29 cellular contexts compared by ENCODE assay signal in the genomic region with DNA sequence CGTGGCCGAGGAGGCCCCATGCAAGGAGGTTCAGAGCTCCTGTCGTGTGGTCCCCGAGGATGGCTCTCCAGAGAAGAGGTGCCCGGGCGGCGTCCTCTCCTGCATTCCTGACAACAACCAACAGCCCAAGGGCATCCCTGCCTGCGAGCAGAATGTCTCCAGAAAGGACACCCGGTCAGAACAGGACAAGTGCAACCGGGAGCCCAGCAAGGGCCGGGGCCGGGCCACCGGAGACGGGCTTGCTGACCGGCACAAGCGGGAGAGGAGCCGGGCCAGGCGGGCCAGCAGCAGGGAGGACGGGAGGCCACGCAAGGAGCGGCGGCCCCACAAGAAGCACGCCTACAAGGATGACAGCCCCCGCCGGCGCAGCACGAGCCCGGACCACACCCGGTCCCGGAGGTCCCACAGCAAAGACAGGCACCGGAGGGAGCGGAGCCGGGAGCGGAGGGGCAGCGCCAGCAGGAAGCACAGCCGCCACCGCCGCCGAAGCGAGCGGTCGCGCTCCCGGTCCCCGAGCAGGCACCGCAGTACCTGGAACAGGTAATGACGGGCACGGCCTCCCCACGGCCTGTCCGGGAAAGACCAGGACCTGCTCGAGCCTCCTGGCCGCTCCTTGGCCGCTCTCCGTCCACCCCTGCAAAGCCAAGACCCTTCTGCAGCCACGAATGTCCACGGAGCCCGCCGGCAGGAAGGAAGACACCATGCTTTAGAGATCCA. TPM values are rescaled to one million over a fixed set of nuclear protein-coding genes. Genes with fewer than 3 reads are reported as not detected.
DNase-seq lines count a peak whose midpoint lies in the region; ATAC-seq, FAIRE-seq and TF ChIP-seq lines count a peak whose summit lies in the region.
"Had no signal": no experiment of that assay in that cellular context is flagged by ENCODE, and none has a peak within 500 bp of the region (broad histone marks: within the 10 kb centered on the region; RNA-seq: fewer than 3 reads in every experiment).

No MANE protein-coding gene starts in this region.

- CTCF ChIA-PET in K562 (lab: Yijun Ruan, JAX; ENCODE audit: low intra/inter-chr PET ratio) = no interaction called here

- ATAC-seq in Right ventricle myocardium inferior = peak; percentile 14
- ATAC-seq in K562 = no peak
- peak; percentile 5 for ATAC-seq in upper lobe of right lung

- H3K27me3 ChIP-seq in K562 (ENCODE audit: control insufficient read depth in 2 of 2, insufficient read depth in 2 of 2, low read length in 2 of 2) (no peaks in the 10 kb centered on the region), upper lobe of right lung (no peaks in the 10 kb centered on the region)
- H3K27me3 ChIP-seq: colonic mucosa, suprapubic skin had no signal

- TF ChIP-seq RAD21 in K562 (CRISPR knock-in tag; conservative IDR thresholded peaks at IDR 0.05 in 1 of 2, IDR thresholded peaks at IDR 0.05 in 1 of 2) = no peak

- no peak overlapping the region for H3K4me2 ChIP-seq in K562 (ENCODE audit: insufficient read depth, low read length)
- H3K4me2 ChIP-seq: KMS-11 had no signal

- no peaks in the 10 kb centered on the region for H3K9me3 ChIP-seq in K562 (replicated peaks; ENCODE audit: control insufficient read depth, insufficient read depth, low read depth, low read length)
- H3K9me3 ChIP-seq in upper lobe of right lung = no peaks in the 10 kb centered on the region
- H3K9me3 ChIP-seq: colonic mucosa, suprapubic skin had no signal

- POLR2A ChIA-PET in K562 (lab: Yijun Ruan, JAX) = no interaction called here

- intact Hi-C loops in Right ventricle myocardium inferior (cut with DNase I) = no loop called here
- intact Hi-C loops in cardiac septum (cut with DNase I) = no loop called here
- intact Hi-C loops in K562 (cut with micrococcal nuclease) = no loop called here
- intact Hi-C loops in upper lobe of right lung (cut with DNase I) = no loop called here

- TF ChIP-seq CTCF in K562 (IDR thresholded peaks at IDR 0.05 in 2 of 3, conservative IDR thresholded peaks at IDR 0.05 in 1 of 3; ENCODE audit: insufficient read depth in 2 of 3, low read depth in 1 of 3, low read length in 3 of 3) (no peak), upper lobe of right lung (IDR thresholded peaks at IDR 0.05) (no peak)

- no peak overlapping the region for H3K9ac ChIP-seq in K562 (ENCODE audit: insufficient read depth in 1 of 2, low read depth in 2 of 2, low read length in 2 of 2)
- H3K9ac ChIP-seq: KMS-11 had no signal

- no peaks in the 10 kb centered on the region for H4K20me1 ChIP-seq in K562 (replicated peaks; ENCODE audit: control insufficient read depth, insufficient read depth, low read length)

- H2AFZ ChIP-seq in K562 (ENCODE audit: low read depth, low read length) = no peak overlapping the region

- peaks cover 57% of the 10 kb centered on the region; the same call in 2 of the 3 replicates for H3K36me3 ChIP-seq in K562 (ENCODE audit: control insufficient read depth, insufficient read depth, low read length)
- peaks cover 68% of the 10 kb centered on the region for H3K36me3 ChIP-seq in upper lobe of right lung

- WGBS in K562 (ENCODE audit: insufficient coverage, low coverage, missing lambda C conversion rate) = 99% methylated on average over 15 of the region's 58 CpGs

- TF ChIP-seq POLR2A in K562 (conservative IDR thresholded peaks at IDR 0.05) = no peak

- no peak for TF ChIP-seq EP300 in K562 (IDR thresholded peaks at IDR 0.05; ENCODE audit: low read length)

- no peak for FAIRE-seq in K562 (lab: Jason Lieb, UNC)
- FAIRE-seq: HTR-8/SVneo, urothelium cell line had no signal

- BruUV-seq in K562 (replicated peaks; lab: Mats Ljungman, UMichigan) = no TSS peak

- in situ Hi-C loops in K562 (cut with MboI) = no loop called here

- H3K27ac ChIP-seq in K562 (ENCODE audit: extremely low read depth, low read depth, low read length) (no peak overlapping the region), upper lobe of right lung (no peak overlapping the region)
- H3K27ac ChIP-seq: C4-2B, colonic mucosa, epithelial cell of prostate, KMS-11, RWPE1, suprapubic skin, WERI-Rb-1 had no signal

- H3K4me3 ChIP-seq in K562 = no peak overlapping the region
- H3K4me3 ChIP-seq in upper lobe of right lung = no peak overlapping the region
- H3K4me3 ChIP-seq: colonic mucosa, suprapubic skin had no signal

- DNase-seq in Right ventricle myocardium inferior (ENCODE audit: missing footprints) (no peak), cardiac septum (ENCODE audit: low spot score) (no peak), K562 (ENCODE audit: extremely low read depth in 1 of 4, low spot score in 3 of 4) (no peak), mesenteric fat pad (ENCODE audit: low spot score) (peak; percentile 81), upper lobe of right lung (peak; percentile 58), hepatic stellate cell (ENCODE audit: low spot score) (no peak), EL (no peak)
- DNase-seq: activated CD4-positive, alpha-beta T cell treated with anti-CD3 and anti-CD28 coated beads, Interleukin-2, amount 50 U/mL, for 4 hours; activated naive CD4-positive, alpha-beta T cell; amygdala; Calu3; colonic mucosa; DND-41; effector CD8-positive, alpha-beta T cell; mammary epithelial cell; NCI-H1417 treated with DMSO at 0.1 percent for 48 hours; NCI-H82; stimulated activated CD4-positive, alpha-beta T cell treated with anti-CD3 and anti-CD28 coated beads, Interleukin-2, amount 100 ng/mL, for 48 hours; T1000; WERI-Rb-1 had no signal

- no peaks in the 10 kb centered on the region for H3K4me1 ChIP-seq in K562 (replicated peaks in 1 of 2; ENCODE audit: control insufficient read depth in 2 of 2, insufficient read depth in 2 of 2, low read length in 2 of 2)
- H3K4me1 ChIP-seq in upper lobe of right lung = no peaks in the 10 kb centered on the region
- H3K4me1 ChIP-seq: colonic mucosa, suprapubic skin had no signal

- no peaks in the 10 kb centered on the region for H3K9me1 ChIP-seq in K562 (ENCODE audit: control insufficient read depth, insufficient read depth, low read length)

- no peaks in the 10 kb centered on the region; the same call in 2 of the 3 replicates for H3K79me2 ChIP-seq in K562 (ENCODE audit: control insufficient read depth, insufficient read depth, low read length)

TF ChIP-seq in K562, 482 proteins besides CTCF, POLR2A, EP300 and RAD21:
- TF ChIP-seq PHB2 (IDR thresholded peaks at IDR 0.05; ENCODE audit: low read depth) (no peak), ZFP30 (CRISPR knock-in tag; IDR thresholded peaks at IDR 0.05; ENCODE audit: borderline replicate concordance) (no peak), POLR2G (IDR thresholded peaks at IDR 0.05; ENCODE audit: low read depth, low read length) (0 out of 2 replicates have a peak, but pooled peaks have one; percentile 33), POLR2H (tag; IDR thresholded peaks at IDR 0.05; ENCODE audit: low read depth) (no peak), ZNF586 (CRISPR knock-in tag; conservative IDR thresholded peaks at IDR 0.05) (no peak), MIER1 (IDR thresholded peaks at IDR 0.05; ENCODE audit: low read depth) (no peak)
TF ChIP-seq in K562: peak in this region for 1.

RNA-seq across cellular contexts. Expression of gene AKAP17A, which starts 9.8 kb away (rescaled TPM):
- total RNA-seq in Right ventricle myocardium inferior (13.8 TPM), cardiac septum (19.9 TPM), K562 (2014; rRNA removed) (26.8 and 28.0 TPM in 2 replicates), K562 (2014; rRNA removed; fragmentation: Illumina TruSeq; extraction: Trizol) (5.5 and 6.1 TPM in 2 replicates), K562 (2015; rRNA removed; fragmentation: Illumina TruSeq; extraction: Trizol) (12.0 and 13.5 TPM in 2 replicates), K562 (2021) (24.2 TPM in 2 replicates), mesenteric fat pad (31.4 TPM), upper lobe of right lung (46.3 TPM)
- 35.5 and 67.9 TPM in 2 replicates for total RNA-seq in K562 (2011; cell fraction: chromatin; rRNA removed; ENCODE audit: low replicate concordance)
- 47.4 and 50.5 TPM in 2 replicates for total RNA-seq in K562 (2011; cell fraction: nucleolus; rRNA removed)
- total RNA-seq in K562 (2011; cell fraction: nucleoplasm; rRNA removed) = 25.8 and 35.2 TPM in 2 replicates
- polyA plus RNA-seq in K562 (2011; rRNA removed) (7.8 and 14.2 TPM in 2 replicates), K562 (2014; fragmentation: Illumina TruSeq; extraction: Trizol) (8.2 and 10.4 TPM in 2 replicates), K562 (2014; fragmentation: Nextera tagmentation; extraction: Ambion mirVana) (1 to 10 TPM; 1.2 to 1.3 TPM), K562 (2014; rRNA removed) (22.2 and 29.5 TPM in 2 replicates)
- polyA plus RNA-seq in K562 (2011; cell fraction: cytosol; rRNA removed) = 8.1 and 9.8 TPM in 2 replicates
- 154 and 165 TPM in 2 replicates for polyA plus RNA-seq in K562 (2011; cell fraction: nucleus; rRNA removed)
- 19.4 and 24.5 TPM in 2 replicates for polyA plus RNA-seq in K562 (2012)
- 1.9 and 2.1 TPM in 2 replicates for polyA minus RNA-seq in K562 (2011; rRNA and poly(A)+ RNA removed)
- 4.8 and 5.9 TPM in 2 replicates for polyA minus RNA-seq in K562 (2011; cell fraction: cytosol; rRNA and poly(A)+ RNA removed)
- 13.1 and 18.2 TPM in 2 replicates for polyA minus RNA-seq in K562 (2011; cell fraction: nucleus; rRNA and poly(A)+ RNA removed)

RNA-seq across cellular contexts. Expression of gene ASMT, which starts 13.7 kb away (rescaled TPM):
- not detected for total RNA-seq in Right ventricle myocardium inferior
- total RNA-seq in cardiac septum = not detected
- not detected in 2 replicates for total RNA-seq in K562 (2011; cell fraction: chromatin; rRNA removed; ENCODE audit: low replicate concordance)
- not detected in 2 replicates for total RNA-seq in K562 (2011; cell fraction: nucleolus; rRNA removed)
- total RNA-seq in K562 (2011; cell fraction: nucleoplasm; rRNA removed) = not detected in 2 replicates
- total RNA-seq in K562 (2014; rRNA removed) = 0.16 TPM in 1 of 2 replicates, not detected in the other
- not detected in 2 replicates for total RNA-seq in K562 (2014; rRNA removed; fragmentation: Illumina TruSeq; extraction: Trizol)
- not detected in 2 replicates for total RNA-seq in K562 (2015; rRNA removed; fragmentation: Illumina TruSeq; extraction: Trizol)
- total RNA-seq in K562 (2021) = not detected in 2 replicates
- polyA plus RNA-seq in K562 (2011; rRNA removed) = 0.20 TPM in 1 of 2 replicates, not detected in the other
- polyA plus RNA-seq in K562 (2011; cell fraction: cytosol; rRNA removed) = 0.04 TPM in 1 of 2 replicates, not detected in the other
- polyA plus RNA-seq in K562 (2011; cell fraction: nucleus; rRNA removed) = not detected in 2 replicates
- 0.07 and 0.17 TPM in 2 replicates for polyA plus RNA-seq in K562 (2012)
- 0.17 TPM in 1 of 2 replicates, not detected in the other for polyA plus RNA-seq in K562 (2014; fragmentation: Illumina TruSeq; extraction: Trizol)
- polyA plus RNA-seq in K562 (2014; fragmentation: Nextera tagmentation; extraction: Ambion mirVana) = under 1 TPM in 1 of 2 experiments, not detected in 1; 0.06 TPM
- polyA plus RNA-seq in K562 (2014; rRNA removed) = not detected in 2 replicates
- polyA minus RNA-seq in K562 (2011; rRNA and poly(A)+ RNA removed) = not detected in 2 replicates
- not detected in 2 replicates for polyA minus RNA-seq in K562 (2011; cell fraction: cytosol; rRNA and poly(A)+ RNA removed)
- polyA minus RNA-seq in K562 (2011; cell fraction: nucleus; rRNA and poly(A)+ RNA removed) = not detected in 2 replicates
- total RNA-seq in mesenteric fat pad = not detected
- not detected for total RNA-seq in upper lobe of right lung
- total RNA-seq: Calu3, kidney epithelial cell, mammary epithelial cell, right cardiac atrium had no signal
- polyA plus RNA-seq: mammary epithelial cell, right cardiac atrium had no signal

Comparison
In these comparisons a context has a peak if more than half of its experiments do, and no peak if none do; other contexts are left out.
1. DNase-seq: peak in mesenteric fat pad (single experiment) and upper lobe of right lung (single experiment); none in Right ventricle myocardium inferior (single experiment), cardiac septum (single experiment), K562 (0 of 4), hepatic stellate cell (single experiment) and EL (single experiment).